Comparison of ENCODE assay signal across 21 cellular contexts in genomic region chr3:197522881-197523342, GRCh38. TPM values are rescaled to one million over a fixed set of nuclear protein-coding genes. Genes with fewer than 3 reads are reported as not detected.
DNase-seq lines count a peak whose midpoint lies in the region; ATAC-seq, FAIRE-seq and TF ChIP-seq lines count a peak whose summit lies in the region.
"Had no signal": no experiment of that assay in that cellular context is flagged by ENCODE, and none has a peak within 500 bp of the region (broad histone marks: within the 10 kb centered on the region; RNA-seq: fewer than 3 reads in every experiment).

No MANE protein-coding gene starts in this region.

- peak; percentile 72 for DNase-seq in EH (ENCODE audit: low read depth)
- DNase-seq in amniotic epithelial cell (ENCODE audit: low read depth): peak; percentile 83
- DNase-seq in fibroblast of the aortic adventitia (ENCODE audit: low read depth): peak; percentile 78
- DNase-seq in small intestine: no peak
- no peak for DNase-seq in mesothelial cell of epicardium (ENCODE audit: low spot score in 2 of 2, unreplicated experiment in 2 of 2)
- DNase-seq in tibial artery: no peak
- DNase-seq: amygdala; DND-41; GOT3; Kasumi-1; NCI-H1417; NCI-H2171; stimulated activated CD4-positive, alpha-beta T cell treated with anti-CD3 and anti-CD28 coated beads, Interleukin-2, amount 100 ng/mL, for 24 hours; testis had no signal

- H3K36me3 ChIP-seq in small intestine (ENCODE audit: control insufficient read depth in 2 of 2, insufficient read depth in 2 of 2, low read length in 2 of 2) (no peaks in the 10 kb centered on the region), tibial artery (no peaks in the 10 kb centered on the region)

- no peaks in the 10 kb centered on the region for H3K4me1 Mint-ChIP-seq in mesothelial cell of epicardium

- no peaks in the 10 kb centered on the region for H3K9me3 Mint-ChIP-seq in mesothelial cell of epicardium
- H3K9me3 Mint-ChIP-seq: activated T-helper 2 cell treated with anti-CD3 and anti-CD28 coated beads, Interferon-gamma antibody, Interleukin-2, Interleukin-4, amounts not matched to agents 10 μg/mL and 5 μg/mL and 100 μg/mL, durations not matched to agents 14 hours and 24 hours and 36 hours had no signal

- 81 to 84% (median 83%) methylated on average over 5 of the region's 5 CpGs for WGBS in small intestine, 3 donors

- intact Hi-C loops in tibial artery (cut with DNase I; ENCODE audit: low total_unique reads): no loop called here

- FAIRE-seq in small intestine (lab: Jason Lieb, UNC): no peak
- FAIRE-seq: keratinocyte had no signal

- H3K4me3 ChIP-seq in fibroblast of the aortic adventitia (ENCODE audit: low read depth, low read length) (no peak overlapping the region), small intestine (ENCODE audit: low read depth in 1 of 2, low read length in 2 of 2) (no peak overlapping the region), tibial artery (no peak overlapping the region)
- H3K4me3 ChIP-seq: heart left ventricle, testis had no signal

- no peaks in the 10 kb centered on the region for H3K27me3 Mint-ChIP-seq in mesothelial cell of epicardium (ENCODE audit: low read depth)

- H3K27me3 ChIP-seq in small intestine (ENCODE audit: control insufficient read depth in 2 of 2, insufficient read depth in 2 of 2, low read length in 2 of 2) (no peaks in the 10 kb centered on the region), tibial artery (no peaks in the 10 kb centered on the region)
- H3K27me3 ChIP-seq: heart left ventricle, neutrophil, testis had no signal

- no peaks in the 10 kb centered on the region for H3K36me3 Mint-ChIP-seq in mesothelial cell of epicardium

- TF ChIP-seq CTCF in fibroblast of the aortic adventitia (IDR thresholded peaks at IDR 0.05; ENCODE audit: insufficient read depth, low read length) (no peak), mesothelial cell of epicardium (IDR thresholded peaks at IDR 0.05; ENCODE audit: unreplicated experiment) (no peak), tibial artery (IDR thresholded peaks at IDR 0.05) (no peak)

- H3K4me1 ChIP-seq in small intestine (ENCODE audit: control insufficient read depth in 2 of 2, insufficient read depth in 1 of 2, low read depth in 1 of 2, low read length in 1 of 2) (peaks cover 6 to 7% of the 10 kb centered on the region in 2 donors), tibial artery (peaks cover 0 to 14% (median 8%) of the 10 kb centered on the region in 4 donors)
- H3K4me1 ChIP-seq: heart left ventricle, testis had no signal

- H3K9me3 ChIP-seq in small intestine (ENCODE audit: control insufficient read depth, low read depth): no peaks in the 10 kb centered on the region
- H3K9me3 ChIP-seq in tibial artery: no peaks in the 10 kb centered on the region
- H3K9me3 ChIP-seq: heart left ventricle, neutrophil, testis had no signal

- H3K27ac Mint-ChIP-seq in mesothelial cell of epicardium: no peak overlapping the region
- H3K27ac Mint-ChIP-seq: activated T-helper 2 cell treated with anti-CD3 and anti-CD28 coated beads, Interferon-gamma antibody, Interleukin-2, Interleukin-4, amounts not matched to agents 10 μg/mL and 5 μg/mL and 100 μg/mL, durations not matched to agents 14 hours and 24 hours and 36 hours had no signal

- H3K4me3 Mint-ChIP-seq in mesothelial cell of epicardium: no peak overlapping the region

- peak overlapping the region; percentile 88 to 94 for H3K27ac ChIP-seq in small intestine (ENCODE audit: low read depth in 1 of 2, low read length in 1 of 2)
- no peak overlapping the region for H3K27ac ChIP-seq in tibial artery
- H3K27ac ChIP-seq: heart left ventricle, testis had no signal

- ATAC-seq in GM19397 (IDR thresholded peaks at IDR 0.05; ENCODE audit: unreplicated experiment) (no peak), HG03025 (IDR thresholded peaks at IDR 0.05; ENCODE audit: low FRiP score, unreplicated experiment) (no peak)
- ATAC-seq: right cardiac atrium had no signal

RNA-seq across cellular contexts. Expression of gene BDH1, which starts 32.9 kb away (rescaled TPM):
- total RNA-seq in fibroblast of the aortic adventitia (ENCODE audit: low replicate concordance): 0.49 and 0.99 TPM in 2 replicates
- 100 to 1,000 TPM in 1 of 3 donors, 10 to 100 TPM in 2; 71.1 to 101 (median 84.1) TPM for polyA plus RNA-seq in small intestine
- 14.0 to 14.9 TPM (median 14.7 TPM) in 3 replicates for total RNA-seq in mesothelial cell of epicardium

Comparison
In these comparisons a context has a peak if more than half of its experiments do, and no peak if none do; other contexts are left out.
1. DNase-seq: peak in EH (single experiment), amniotic epithelial cell (single experiment) and fibroblast of the aortic adventitia (single experiment); none in small intestine (single experiment), mesothelial cell of epicardium (0 of 2) and tibial artery (0 of 2).
2. H3K27ac ChIP-seq: peak in small intestine (2 of 2); none in tibial artery (0 of 2).